ENCODE assay signal across 19 cellular contexts in the genomic region with DNA sequence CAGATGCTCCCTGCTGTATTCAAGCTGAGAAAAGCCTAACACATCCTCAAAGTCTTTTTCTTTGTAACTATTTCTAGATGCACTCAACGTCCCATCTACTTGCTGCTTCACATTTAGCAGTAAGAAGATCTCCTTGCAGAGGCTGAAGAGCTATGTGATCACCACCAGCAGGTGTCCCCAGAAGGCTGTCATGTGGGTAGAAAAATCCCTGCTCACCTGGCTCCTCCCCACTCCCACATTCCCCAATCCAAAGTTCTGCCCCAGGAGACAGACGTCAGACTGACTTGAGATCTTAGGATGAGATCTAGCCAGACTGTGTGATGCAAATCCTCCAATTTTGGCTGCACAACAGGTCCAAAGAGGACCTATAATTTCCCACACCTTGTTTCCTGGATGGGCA. TPM values are rescaled to one million over a fixed set of nuclear protein-coding genes. Genes with fewer than 3 reads are reported as not detected.
"Had no signal": no experiment of that assay in that cellular context is flagged by ENCODE, and none has a peak within 500 bp of the region (broad histone marks: within the 10 kb centered on the region; RNA-seq: fewer than 3 reads in every experiment).

No MANE protein-coding gene starts in this region.

- H3K27me3 ChIP-seq: cardiac muscle cell, tibial nerve, vagina had no signal

- H3K27ac ChIP-seq: cardiac muscle cell, psoas muscle, vagina had no signal

- H3K9me3 Mint-ChIP-seq: activated T-helper 1 cell treated with anti-CD3 and anti-CD28 coated beads, Interleukin-12 subunit alpha, Interleukin-12 subunit beta, Interleukin-2, Interleukin-4 antibody, amounts not matched to agents 30 ng/mL and 10 ng/mL and 1 ng/mL, durations not matched to agents 14 hours and 24 hours and 36 hours had no signal

- H3K36me3 Mint-ChIP-seq: mesothelial cell of epicardium; naive B cell; stimulated activated naive B cell treated with anti-CD40 and anti-IgM and Interleukin-4, amounts not matched to agents 10 μg/mL and 1 μg/mL and 100 μg/mL, for 72 hours had no signal

- H3K4me3 ChIP-seq: cardiac muscle cell, psoas muscle, tibial nerve, vagina had no signal

- DNase-seq: activated CD4-positive, alpha-beta T cell treated with anti-CD3 and anti-CD28 coated beads for 36 hours; activated CD8-positive, alpha-beta memory T cell treated with anti-CD3 and anti-CD28 coated beads, Interleukin-2, amount 50 U/mL, for 48 hours; activated CD8-positive, alpha-beta T cell treated with anti-CD3 and anti-CD28 coated beads, Interleukin-2, amount 10 ng/mL, durations not matched to agents 7 days and 5 days; activated naive CD4-positive, alpha-beta T cell; foreskin melanocyte; heart left ventricle; naive B cell; psoas muscle; stimulated activated CD4-positive, alpha-beta T cell treated with anti-CD3 and anti-CD28 coated beads, Interleukin-2, amount 100 ng/mL, for 24 hours; stimulated activated naive B cell treated with anti-CD40 and anti-IgM and Interleukin-4, amounts not matched to agents 10 μg/mL and 1 μg/mL and 100 μg/mL, for 72 hours had no signal

- H3K27ac Mint-ChIP-seq: activated CD4-positive, alpha-beta T cell treated with anti-CD3 and anti-CD28 coated beads for 36 hours; activated CD8-positive, alpha-beta T cell treated with anti-CD3 and anti-CD28 coated beads, Interleukin-2, amount 10 ng/mL, durations not matched to agents 7 days and 5 days; activated T-helper 1 cell treated with anti-CD3 and anti-CD28 coated beads, Interleukin-12 subunit alpha, Interleukin-12 subunit beta, Interleukin-2, Interleukin-4 antibody, amounts not matched to agents 30 ng/mL and 10 ng/mL and 1 ng/mL, durations not matched to agents 14 hours and 24 hours and 36 hours; mesothelial cell of epicardium; naive B cell; stimulated activated naive B cell treated with anti-CD40 and anti-IgM and Interleukin-4, amounts not matched to agents 10 μg/mL and 1 μg/mL and 100 μg/mL, for 72 hours had no signal

- H3K4me3 Mint-ChIP-seq: activated CD4-positive, alpha-beta T cell treated with anti-CD3 and anti-CD28 coated beads for 36 hours; activated CD8-positive, alpha-beta T cell treated with anti-CD3 and anti-CD28 coated beads, Interleukin-2, amount 10 ng/mL, durations not matched to agents 7 days and 5 days; activated T-helper 1 cell treated with anti-CD3 and anti-CD28 coated beads, Interleukin-12 subunit alpha, Interleukin-12 subunit beta, Interleukin-2, Interleukin-4 antibody, amounts not matched to agents 30 ng/mL and 10 ng/mL and 1 ng/mL, durations not matched to agents 14 hours and 24 hours and 36 hours; mesothelial cell of epicardium; naive B cell; stimulated activated naive B cell treated with anti-CD40 and anti-IgM and Interleukin-4, amounts not matched to agents 10 μg/mL and 1 μg/mL and 100 μg/mL, for 72 hours had no signal

- H3K36me3 ChIP-seq: cardiac muscle cell, heart left ventricle, tibial nerve, vagina had no signal

- H3K4me1 Mint-ChIP-seq: mesothelial cell of epicardium, naive B cell had no signal

RNA-seq across cellular contexts. Expression of gene CCL13, which starts 1.1 kb away (rescaled TPM):
- total RNA-seq: activated CD4-positive, alpha-beta T cell treated with anti-CD3 and anti-CD28 coated beads for 36 hours; activated CD8-positive, alpha-beta T cell treated with anti-CD3 and anti-CD28 coated beads, Interleukin-2, amount 10 ng/mL, durations not matched to agents 7 days and 5 days; activated T-helper 1 cell treated with anti-CD3 and anti-CD28 coated beads, Interleukin-12 subunit alpha, Interleukin-12 subunit beta, Interleukin-2, Interleukin-4 antibody, amounts not matched to agents 30 ng/mL and 10 ng/mL and 1 ng/mL, durations not matched to agents 14 hours and 24 hours and 36 hours; cardiac muscle cell; endothelial cell of umbilical vein; mesothelial cell of epicardium had no signal
- polyA plus RNA-seq: cardiac muscle cell, endothelial cell of umbilical vein had no signal

RNA-seq across cellular contexts. Expression of gene CCL1, which starts 5.6 kb away (rescaled TPM):
- total RNA-seq: activated CD8-positive, alpha-beta T cell treated with anti-CD3 and anti-CD28 coated beads, Interleukin-2, amount 10 ng/mL, durations not matched to agents 7 days and 5 days; cardiac muscle cell; endothelial cell of umbilical vein; heart left ventricle; lower leg skin; mesothelial cell of epicardium; psoas muscle; sciatic nerve; subcutaneous adipose tissue; tibial nerve; vagina had no signal
- polyA plus RNA-seq: cardiac muscle cell, endothelial cell of umbilical vein, heart left ventricle, psoas muscle had no signal

RNA-seq across cellular contexts. Expression of gene CCL8, which starts 38.2 kb away (rescaled TPM):
- total RNA-seq: activated CD4-positive, alpha-beta T cell treated with anti-CD3 and anti-CD28 coated beads for 36 hours; activated CD8-positive, alpha-beta T cell treated with anti-CD3 and anti-CD28 coated beads, Interleukin-2, amount 10 ng/mL, durations not matched to agents 7 days and 5 days; activated T-helper 1 cell treated with anti-CD3 and anti-CD28 coated beads, Interleukin-12 subunit alpha, Interleukin-12 subunit beta, Interleukin-2, Interleukin-4 antibody, amounts not matched to agents 30 ng/mL and 10 ng/mL and 1 ng/mL, durations not matched to agents 14 hours and 24 hours and 36 hours; cardiac muscle cell; endothelial cell of umbilical vein; lower leg skin; mesothelial cell of epicardium; tibial nerve had no signal
- polyA plus RNA-seq: cardiac muscle cell, endothelial cell of umbilical vein had no signal
